15 cellular contexts compared by ENCODE assay signal in the genomic region with DNA sequence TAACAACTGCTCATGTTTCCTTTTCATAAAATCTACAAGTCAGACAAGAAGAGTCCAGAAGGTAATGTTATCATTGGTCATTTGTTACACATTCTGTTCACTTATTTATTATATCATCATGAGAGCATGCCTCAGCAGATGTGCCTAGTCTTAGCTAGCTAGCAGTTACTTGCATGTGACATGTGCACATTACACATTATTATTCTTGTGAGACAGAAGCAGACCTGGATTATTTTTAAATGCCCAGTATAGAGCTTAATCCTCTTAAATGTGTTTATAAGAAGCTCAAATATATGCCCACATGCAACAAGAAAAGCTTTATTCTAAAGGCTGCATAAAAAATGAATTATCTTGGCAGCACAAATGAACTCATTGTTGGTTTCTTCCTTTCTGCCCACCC.
"Had no signal": no experiment of that assay in that cellular context is flagged by ENCODE, and none has a peak within 500 bp of the region (broad histone marks: within the 10 kb centered on the region; RNA-seq: fewer than 3 reads in every experiment).

No MANE protein-coding gene starts in this region.

- H3K36me3 ChIP-seq: adrenal gland, colonic mucosa, gastrocnemius medialis had no signal

- H3K27ac Mint-ChIP-seq: activated CD4-positive, alpha-beta memory T cell treated with anti-CD3 and anti-CD28 coated beads, Interleukin-2, amount 10 ng/mL, durations not matched to agents 7 days and 5 days; activated naive CD4-positive, alpha-beta T cell treated with anti-CD3 and anti-CD28 coated beads, Interleukin-2, amount 50 U/mL, for 24 hours; activated T-cell treated with anti-CD3 and anti-CD28 coated beads, Interleukin-2, amount 50 U/mL, for 24 hours had no signal

- H3K9me3 Mint-ChIP-seq: activated CD4-positive, alpha-beta memory T cell treated with anti-CD3 and anti-CD28 coated beads, Interleukin-2, amount 10 ng/mL, durations not matched to agents 7 days and 5 days; activated naive CD4-positive, alpha-beta T cell treated with anti-CD3 and anti-CD28 coated beads, Interleukin-2, amount 50 U/mL, for 24 hours; activated T-cell treated with anti-CD3 and anti-CD28 coated beads, Interleukin-2, amount 50 U/mL, for 24 hours had no signal

- H3K4me3 Mint-ChIP-seq: activated CD4-positive, alpha-beta memory T cell treated with anti-CD3 and anti-CD28 coated beads, Interleukin-2, amount 10 ng/mL, durations not matched to agents 7 days and 5 days; activated naive CD4-positive, alpha-beta T cell treated with anti-CD3 and anti-CD28 coated beads, Interleukin-2, amount 50 U/mL, for 24 hours; activated T-cell treated with anti-CD3 and anti-CD28 coated beads, Interleukin-2, amount 50 U/mL, for 24 hours had no signal

- H3K36me3 Mint-ChIP-seq: activated naive CD4-positive, alpha-beta T cell treated with anti-CD3 and anti-CD28 coated beads, Interleukin-2, amount 50 U/mL, for 24 hours had no signal

- DNase-seq: activated CD4-positive, alpha-beta memory T cell treated with anti-CD3 and anti-CD28 coated beads, Interleukin-2, amount 10 ng/mL, durations not matched to agents 7 days and 5 days; activated T-cell treated with anti-CD3 and anti-CD28 coated beads, Interleukin-2, amount 50 U/mL, for 24 hours; adrenal gland; caudate nucleus; colonic mucosa; effector CD8-positive, alpha-beta T cell; gastrocnemius medialis; heart right ventricle; left colon; lower lobe of right lung; midbrain; psoas muscle; stimulated activated CD4-positive, alpha-beta T cell treated with anti-CD3 and anti-CD28 coated beads, Interleukin-1b, Interleukin-23, amount 100 ng/mL, for 48 hours had no signal

- H3K27ac ChIP-seq: adrenal gland, colonic mucosa, gastrocnemius medialis, heart right ventricle, lower lobe of right lung, psoas muscle had no signal

- ATAC-seq: gastrocnemius medialis, heart right ventricle, left colon, lower lobe of right lung, psoas muscle, sciatic nerve had no signal

- H3K4me1 ChIP-seq: adrenal gland, colonic mucosa, gastrocnemius medialis, lower lobe of right lung, psoas muscle had no signal

- H3K4me3 ChIP-seq: adrenal gland, colonic mucosa, gastrocnemius medialis, heart right ventricle, lower lobe of right lung, psoas muscle had no signal

- H3K27me3 Mint-ChIP-seq: activated CD4-positive, alpha-beta memory T cell treated with anti-CD3 and anti-CD28 coated beads, Interleukin-2, amount 10 ng/mL, durations not matched to agents 7 days and 5 days; activated naive CD4-positive, alpha-beta T cell treated with anti-CD3 and anti-CD28 coated beads, Interleukin-2, amount 50 U/mL, for 24 hours; activated T-cell treated with anti-CD3 and anti-CD28 coated beads, Interleukin-2, amount 50 U/mL, for 24 hours had no signal

- H3K9me3 ChIP-seq: adrenal gland, colonic mucosa, gastrocnemius medialis, heart right ventricle, lower lobe of right lung, psoas muscle had no signal

- H3K27me3 ChIP-seq: adrenal gland, colonic mucosa, gastrocnemius medialis, heart right ventricle had no signal
